ENCODE assay signal across 19 cellular contexts in the genomic region with DNA sequence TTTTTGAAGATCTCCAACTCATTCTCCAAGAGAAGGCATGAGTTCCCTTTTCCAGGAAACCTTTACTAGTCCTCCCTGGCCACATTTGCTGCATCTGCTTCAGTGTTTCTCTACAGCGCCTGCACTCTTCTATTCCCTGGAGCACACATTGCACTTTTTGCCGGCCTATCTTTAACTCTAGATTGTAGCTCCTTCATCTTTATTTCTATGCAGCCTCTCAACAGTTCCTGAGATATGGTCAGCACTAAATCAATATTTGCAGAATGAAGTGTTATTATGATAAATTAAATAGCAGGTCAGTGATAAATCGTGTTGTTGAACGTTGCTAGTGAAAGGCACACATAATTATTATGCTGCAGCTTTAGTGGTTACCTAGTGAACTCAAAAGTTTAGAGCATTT.
DNase-seq lines count a peak whose midpoint lies in the region; ATAC-seq and FAIRE-seq lines count a peak whose summit lies in the region.
"Had no signal": no experiment of that assay in that cellular context is flagged by ENCODE, and none has a peak within 500 bp of the region (broad histone marks: within the 10 kb centered on the region; RNA-seq: fewer than 3 reads in every experiment).

No MANE protein-coding gene starts in this region.

- H3K4me1 Mint-ChIP-seq in stimulated activated naive B cell treated with anti-CD40 and anti-IgM and Interleukin-4, amounts not matched to agents 10 μg/mL and 1 μg/mL and 100 μg/mL, for 72 hours: no peaks in the 10 kb centered on the region
- H3K4me1 Mint-ChIP-seq: CD4-positive, alpha-beta memory T cell had no signal

- WGBS in small intestine, 3 donors: 18 to 58% (median 33%) methylated on average over 4 of the region's 4 CpGs

- no peak overlapping the region for H3K27ac ChIP-seq in small intestine (ENCODE audit: low read depth in 1 of 2, low read length in 1 of 2)

- H3K27ac Mint-ChIP-seq in stimulated activated naive B cell treated with anti-CD40 and anti-IgM and Interleukin-4, amounts not matched to agents 10 μg/mL and 1 μg/mL and 100 μg/mL, for 72 hours: no peak overlapping the region
- H3K27ac Mint-ChIP-seq: CD4-positive, alpha-beta memory T cell; GM23338; H9 had no signal

- H3K9me3 ChIP-seq in small intestine (ENCODE audit: control insufficient read depth, low read depth): no peaks in the 10 kb centered on the region

- H3K27me3 Mint-ChIP-seq in stimulated activated naive B cell treated with anti-CD40 and anti-IgM and Interleukin-4, amounts not matched to agents 10 μg/mL and 1 μg/mL and 100 μg/mL, for 72 hours: no peaks in the 10 kb centered on the region
- H3K27me3 Mint-ChIP-seq: CD4-positive, alpha-beta memory T cell had no signal

- no peak overlapping the region for H3K4me3 Mint-ChIP-seq in stimulated activated naive B cell treated with anti-CD40 and anti-IgM and Interleukin-4, amounts not matched to agents 10 μg/mL and 1 μg/mL and 100 μg/mL, for 72 hours
- H3K4me3 Mint-ChIP-seq: CD4-positive, alpha-beta memory T cell; GM23338; H9 had no signal

- no peaks in the 10 kb centered on the region for H3K36me3 ChIP-seq in small intestine (ENCODE audit: control insufficient read depth in 2 of 2, insufficient read depth in 2 of 2, low read length in 2 of 2)

- DNase-seq in NCI-H1417 treated with DMSO at 0.1 percent for 48 hours (lab: John Stamatoyannopoulos, UW) (peak; percentile 57), NCI-H748 (lab: John Stamatoyannopoulos, UW; ENCODE audit: unreplicated experiment) (peak; percentile 59), small intestine (peak; percentile 1)
- DNase-seq in stimulated activated naive B cell treated with anti-CD40 and anti-IgM and Interleukin-4, amounts not matched to agents 10 μg/mL and 1 μg/mL and 100 μg/mL, for 72 hours: no peak
- DNase-seq: C1 segment of cervical spinal cord; Calu3; CD4-positive, alpha-beta memory T cell; COR-L47; DMS53; DMS79 treated with DMSO at 0.1 percent for 48 hours; GF-D8; H9 had no signal

- no peaks in the 10 kb centered on the region for H3K9me3 Mint-ChIP-seq in stimulated activated naive B cell treated with anti-CD40 and anti-IgM and Interleukin-4, amounts not matched to agents 10 μg/mL and 1 μg/mL and 100 μg/mL, for 72 hours
- H3K9me3 Mint-ChIP-seq: GM23338 had no signal

- no peak overlapping the region for H3K4me3 ChIP-seq in small intestine (ENCODE audit: low read depth in 1 of 2, low read length in 2 of 2)
- H3K4me3 ChIP-seq: GM23338 had no signal

- H3K4me1 ChIP-seq in small intestine (ENCODE audit: control insufficient read depth in 2 of 2, insufficient read depth in 1 of 2, low read depth in 1 of 2, low read length in 1 of 2): no peaks in the 10 kb centered on the region

- ATAC-seq in HG02870 (IDR thresholded peaks at IDR 0.05; ENCODE audit: unreplicated experiment) (no peak), esophagus mucosa (no peak)
- no peak for ATAC-seq in stimulated activated naive B cell treated with anti-CD40 and anti-IgM and Interleukin-4, amounts not matched to agents 10 μg/mL and 1 μg/mL and 100 μg/mL, for 72 hours (replicated peaks)
- ATAC-seq: GM23338, HCT116 had no signal

- no peaks in the 10 kb centered on the region for H3K36me3 Mint-ChIP-seq in stimulated activated naive B cell treated with anti-CD40 and anti-IgM and Interleukin-4, amounts not matched to agents 10 μg/mL and 1 μg/mL and 100 μg/mL, for 72 hours
- H3K36me3 Mint-ChIP-seq: CD4-positive, alpha-beta memory T cell had no signal

- no peaks in the 10 kb centered on the region for H3K27me3 ChIP-seq in small intestine (ENCODE audit: control insufficient read depth in 2 of 2, insufficient read depth in 2 of 2, low read length in 2 of 2)

- FAIRE-seq in islet of Langerhans (lab: Jason Lieb, UNC): peak; percentile 96
- no peak for FAIRE-seq in small intestine (lab: Jason Lieb, UNC)
- FAIRE-seq: GM12891, GM18507 had no signal
